In genomic region chr11:67502328-67502979, GRCh38 we compare ENCODE assay signal across 23 cellular contexts. TPM values are rescaled to one million over a fixed set of nuclear protein-coding genes. Genes with fewer than 3 reads are reported as not detected.
A peak's percentile ranks its signal among the peaks of the same experiment; 100 is the strongest.
DNase-seq lines count a peak whose midpoint lies in the region; ATAC-seq and TF ChIP-seq lines count a peak whose summit lies in the region.
"Had no signal": no experiment of that assay in that cellular context is flagged by ENCODE, and none has a peak within 500 bp of the region (broad histone marks: within the 10 kb centered on the region; RNA-seq: fewer than 3 reads in every experiment).

No MANE protein-coding gene starts in this region.

- H3K9me3 ChIP-seq in BLaER1: no peaks in the 10 kb centered on the region
- no peaks in the 10 kb centered on the region for H3K9me3 ChIP-seq in CD8-positive, alpha-beta memory T cell (ENCODE audit: low read length)
- no peaks in the 10 kb centered on the region for H3K9me3 ChIP-seq in naive thymus-derived CD4-positive, alpha-beta T cell (ENCODE audit: control insufficient read depth in 2 of 3, low read length in 3 of 3)
- H3K9me3 ChIP-seq: adrenal gland, gastroesophageal sphincter, uterus had no signal

- H3K9me3 Mint-ChIP-seq in CD8-positive, alpha-beta memory T cell: no peaks in the 10 kb centered on the region
- H3K9me3 Mint-ChIP-seq in activated naive CD4-positive, alpha-beta T cell treated with anti-CD3 and anti-CD28 coated beads, Interleukin-2, amount 50 U/mL, for 72 hours: no peaks in the 10 kb centered on the region
- H3K9me3 Mint-ChIP-seq in naive thymus-derived CD4-positive, alpha-beta T cell: peaks cover 0 to 3% (median 0%) of the 10 kb centered on the region in 11 donors

- peaks cover 8 to 71% (median 15%) of the 10 kb centered on the region in 3 donors for H3K36me3 Mint-ChIP-seq in CD8-positive, alpha-beta memory T cell
- peaks cover 21 to 22% of the 10 kb centered on the region in 2 donors for H3K36me3 Mint-ChIP-seq in activated naive CD4-positive, alpha-beta T cell treated with anti-CD3 and anti-CD28 coated beads, Interleukin-2, amount 50 U/mL, for 72 hours
- peaks cover 8 to 34% (median 11%) of the 10 kb centered on the region in 5 donors for H3K36me3 Mint-ChIP-seq in naive thymus-derived CD4-positive, alpha-beta T cell

- peaks cover 52% of the 10 kb centered on the region for H3K36me3 ChIP-seq in BLaER1
- peaks cover 18% of the 10 kb centered on the region for H3K36me3 ChIP-seq in CD8-positive, alpha-beta memory T cell (ENCODE audit: insufficient read depth, low read length)
- peaks cover 0 to 55% (median 6%) of the 10 kb centered on the region in 3 experiments for H3K36me3 ChIP-seq in naive thymus-derived CD4-positive, alpha-beta T cell (ENCODE audit: control insufficient read depth in 2 of 3, insufficient read depth in 3 of 3, low read length in 3 of 3)
- H3K36me3 ChIP-seq: uterus had no signal

- H3K4me1 Mint-ChIP-seq in CD8-positive, alpha-beta memory T cell: peaks cover 39 to 54% (median 40%) of the 10 kb centered on the region in 3 donors
- peaks cover 28 to 45% (median 43%) of the 10 kb centered on the region in 7 donors for H3K4me1 Mint-ChIP-seq in naive thymus-derived CD4-positive, alpha-beta T cell

- peaks cover 9% of the 10 kb centered on the region; the same call in 1 of the 2 replicates for H3K27me3 ChIP-seq in BLaER1
- no peaks in the 10 kb centered on the region for H3K27me3 ChIP-seq in CD8-positive, alpha-beta memory T cell (ENCODE audit: insufficient read depth, low read length, poor library complexity, severe bottlenecking)
- no peaks in the 10 kb centered on the region for H3K27me3 ChIP-seq in naive thymus-derived CD4-positive, alpha-beta T cell (ENCODE audit: control insufficient read depth in 2 of 2, insufficient read depth in 2 of 2, low read length in 2 of 2)
- H3K27me3 ChIP-seq: adrenal gland, uterus had no signal

- H3K4me3 Mint-ChIP-seq in CD8-positive, alpha-beta memory T cell: peak overlapping the region; percentile 64 to 91 (median 82)
- H3K4me3 Mint-ChIP-seq in naive thymus-derived CD4-positive, alpha-beta T cell: peak overlapping the region; percentile 48 to 95 (median 76)

- POLR2A ChIA-PET in CD8-positive, alpha-beta memory T cell (lab: Charles Lee): no interaction called here
- POLR2A ChIA-PET in naive thymus-derived CD4-positive, alpha-beta T cell (lab: Charles Lee): interaction anchor here (0.8 to 5.0 kb wide), 7 partner anchors 9 to 102 kb away, joined by 3 to 28 read pairs (median 3); partner anchors contain the start of genes AIP and PPP1CA
- POLR2A ChIA-PET in HEK293T (lab: Yijun Ruan, JAX): interaction anchor here (0.6 kb wide), 1 partner anchor 20 kb away, joined by 4 read pairs; the partner anchor contains the start of gene AIP

- no peak overlapping the region for H3K4me3 ChIP-seq in BLaER1
- H3K4me3 ChIP-seq in CD8-positive, alpha-beta memory T cell (ENCODE audit: low read length): no peak overlapping the region
- no peak overlapping the region for H3K4me3 ChIP-seq in naive thymus-derived CD4-positive, alpha-beta T cell (ENCODE audit: low read length)
- H3K4me3 ChIP-seq: adrenal gland, gastroesophageal sphincter, lung, smooth muscle cell, uterus had no signal

- no peak overlapping the region for H3K27ac ChIP-seq in BLaER1
- H3K27ac ChIP-seq in CD8-positive, alpha-beta memory T cell (ENCODE audit: low read depth, low read length): no peak overlapping the region
- H3K27ac ChIP-seq in naive thymus-derived CD4-positive, alpha-beta T cell (ENCODE audit: low read depth, low read length): no peak overlapping the region
- H3K27ac ChIP-seq: adrenal gland, epithelial cell of prostate, gastroesophageal sphincter, parathyroid adenoma, uterus had no signal

- peak in 1 of 5 donors; percentile 40 for DNase-seq in CD8-positive, alpha-beta memory T cell
- no peak for DNase-seq in activated naive CD4-positive, alpha-beta T cell treated with anti-CD3 and anti-CD28 coated beads, Interleukin-2, amount 50 U/mL, for 72 hours (ENCODE audit: low spot score in 2 of 2)
- DNase-seq in naive thymus-derived CD4-positive, alpha-beta T cell: no peak
- no peak for DNase-seq in HEK293T (ENCODE audit: extremely low spot score)
- DNase-seq: activated CD4-positive, alpha-beta T cell treated with anti-CD3 and anti-CD28 coated beads, Interleukin-2, amount 50 U/mL, for 48 hours; AML-193; DMS79; GOT3; NCI-H1092 treated with DMSO at 0.1 percent for 48 hours; NCI-H2171 treated with DMSO at 0.1 percent for 48 hours; uterus had no signal

- H3K4me1 ChIP-seq in BLaER1: peaks cover 57% of the 10 kb centered on the region
- peaks cover 33% of the 10 kb centered on the region for H3K4me1 ChIP-seq in CD8-positive, alpha-beta memory T cell (ENCODE audit: insufficient read depth, low read length)
- H3K4me1 ChIP-seq in naive thymus-derived CD4-positive, alpha-beta T cell (ENCODE audit: control insufficient read depth in 2 of 2, insufficient read depth in 2 of 2, low read length in 2 of 2): peaks cover 31 to 34% of the 10 kb centered on the region in 2 donors

- no peak overlapping the region for H3K9ac ChIP-seq in BLaER1
- H3K9ac ChIP-seq: parathyroid adenoma had no signal

- H3K27ac Mint-ChIP-seq in CD8-positive, alpha-beta memory T cell: peak overlapping the region; percentile 59 to 94 (median 86)
- H3K27ac Mint-ChIP-seq in activated naive CD4-positive, alpha-beta T cell treated with anti-CD3 and anti-CD28 coated beads, Interleukin-2, amount 50 U/mL, for 72 hours: peak overlapping the region; percentile 7 to 71
- peak overlapping the region in 7 of 9 donors; percentile 60 to 80 (median 72) for H3K27ac Mint-ChIP-seq in naive thymus-derived CD4-positive, alpha-beta T cell

- H4K20me1 ChIP-seq in BLaER1: peaks cover 48% of the 10 kb centered on the region

- intact Hi-C loops in naive thymus-derived CD4-positive, alpha-beta T cell (cut with micrococcal nuclease): no loop called here

- no peak for ATAC-seq in activated naive CD4-positive, alpha-beta T cell treated with anti-CD3 and anti-CD28 coated beads, Interleukin-2, amount 50 U/mL, for 72 hours
- ATAC-seq in naive thymus-derived CD4-positive, alpha-beta T cell: no peak
- no peak for ATAC-seq in HG02678 (IDR thresholded peaks at IDR 0.05; ENCODE audit: unreplicated experiment)
- no peak for ATAC-seq in GM18909 (IDR thresholded peaks at IDR 0.05; ENCODE audit: poor library complexity, unreplicated experiment)
- ATAC-seq in HG02973 (IDR thresholded peaks at IDR 0.05; ENCODE audit: unreplicated experiment): no peak
- ATAC-seq: gastroesophageal sphincter had no signal

- CTCF ChIA-PET in CD8-positive, alpha-beta memory T cell (lab: Charles Lee): interaction anchor here (0.8 to 1.1 kb wide), 2 partner anchors 11 to 101 kb away, joined by 3 read pairs; no protein-coding TSS in a partner anchor
- CTCF ChIA-PET in naive thymus-derived CD4-positive, alpha-beta T cell (lab: Charles Lee): interaction anchor here (0.5 to 1.0 kb wide), 2 partner anchors 110 to 111 kb away, joined by 3 read pairs; no protein-coding TSS in a partner anchor
- CTCF ChIA-PET in HEK293T (lab: Yijun Ruan, JAX): no interaction called here

- peak overlapping the region; percentile 94 for H3K4me2 ChIP-seq in BLaER1
- H3K4me2 ChIP-seq: smooth muscle cell had no signal

- H3K27me3 Mint-ChIP-seq in CD8-positive, alpha-beta memory T cell: peaks cover 0 to 1% of the 10 kb centered on the region in 2 donors
- no peaks in the 10 kb centered on the region for H3K27me3 Mint-ChIP-seq in naive thymus-derived CD4-positive, alpha-beta T cell

TF ChIP-seq in HEK293T, 16 proteins besides CTCF, POLR2A, EP300 and RAD21 (continues in another document):
- no peak for TF ChIP-seq L3MBTL2 (conservative IDR thresholded peaks at IDR 0.05)
- TF ChIP-seq PKNOX1 (IDR thresholded peaks at IDR 0.05): no peak
- no peak for TF ChIP-seq SP1 (IDR thresholded peaks at IDR 0.05)

RNA-seq across cellular contexts. Expression of gene PITPNM1, which starts 2.7 kb away (rescaled TPM):
- total RNA-seq in CD8-positive, alpha-beta memory T cell: 100 to 1,000 TPM in 1 of 2 experiments, 10 to 100 TPM in 1; 94.0 to 109 TPM
- 49.6 TPM for polyA plus RNA-seq in CD8-positive, alpha-beta memory T cell
- total RNA-seq in activated naive CD4-positive, alpha-beta T cell treated with anti-CD3 and anti-CD28 coated beads, Interleukin-2, amount 50 U/mL, for 72 hours: 100 to 1,000 TPM; 102 to 122 TPM
- total RNA-seq in naive thymus-derived CD4-positive, alpha-beta T cell: 100 to 1,000 TPM in 3 of 5 experiments, 10 to 100 TPM in 2; 78.9 to 133 (median 112) TPM
- polyA plus RNA-seq in naive thymus-derived CD4-positive, alpha-beta T cell: 10 to 100 TPM in 1 of 2 donors, 1 to 10 TPM in 1; 9.5 to 30.8 TPM

RNA-seq across cellular contexts. Expression of gene CDK2AP2, which starts 5.5 kb away (rescaled TPM):
- 10 to 100 TPM; 60.7 to 68.9 TPM for total RNA-seq in CD8-positive, alpha-beta memory T cell
- 173 TPM for polyA plus RNA-seq in CD8-positive, alpha-beta memory T cell
- 10 to 100 TPM; 72.4 to 85.2 TPM for total RNA-seq in activated naive CD4-positive, alpha-beta T cell treated with anti-CD3 and anti-CD28 coated beads, Interleukin-2, amount 50 U/mL, for 72 hours
- 100 to 1,000 TPM in 1 of 5 experiments, 10 to 100 TPM in 4; 31.0 to 168 (median 61.9) TPM for total RNA-seq in naive thymus-derived CD4-positive, alpha-beta T cell
- 10 to 100 TPM; 64.5 to 94.3 TPM for polyA plus RNA-seq in naive thymus-derived CD4-positive, alpha-beta T cell

RNA-seq across cellular contexts. Expression of gene AIP, which starts 19.6 kb away (rescaled TPM):
- 100 to 1,000 TPM; 160 to 171 TPM for total RNA-seq in CD8-positive, alpha-beta memory T cell
- 210 TPM for polyA plus RNA-seq in CD8-positive, alpha-beta memory T cell
- 100 to 1,000 TPM; 151 to 207 TPM for total RNA-seq in activated naive CD4-positive, alpha-beta T cell treated with anti-CD3 and anti-CD28 coated beads, Interleukin-2, amount 50 U/mL, for 72 hours
- total RNA-seq in naive thymus-derived CD4-positive, alpha-beta T cell: 100 to 1,000 TPM; 107 to 156 (median 137) TPM
- polyA plus RNA-seq in naive thymus-derived CD4-positive, alpha-beta T cell: 100 to 1,000 TPM; 137 to 205 TPM

RNA-seq across cellular contexts. Expression of gene CABP2, which starts 20.8 kb away (rescaled TPM):
- total RNA-seq in CD8-positive, alpha-beta memory T cell: not detected
- polyA plus RNA-seq in CD8-positive, alpha-beta memory T cell: not detected
- total RNA-seq in activated naive CD4-positive, alpha-beta T cell treated with anti-CD3 and anti-CD28 coated beads, Interleukin-2, amount 50 U/mL, for 72 hours: not detected
- not detected for total RNA-seq in naive thymus-derived CD4-positive, alpha-beta T cell
- not detected for polyA plus RNA-seq in naive thymus-derived CD4-positive, alpha-beta T cell
- total RNA-seq: adrenal gland; cerebellum; gastroesophageal sphincter; lung; smooth muscle cell; T-helper 1 cell treated with Interleukin-12 subunit alpha and Interleukin-12 subunit beta and Interleukin-4 antibody, amounts not matched to agents 30 ng/mL and 1 ng/mL, for 36 hours; uterus had no signal
- polyA plus RNA-seq: adrenal gland, lung, smooth muscle cell had no signal

RNA-seq across cellular contexts. Expression of gene TMEM134, which starts 33.4 kb away (rescaled TPM):
- total RNA-seq in CD8-positive, alpha-beta memory T cell: 10 to 100 TPM; 49.6 to 57.9 TPM
- polyA plus RNA-seq in CD8-positive, alpha-beta memory T cell: 152 TPM
- 10 to 100 TPM; 39.1 to 77.9 TPM for total RNA-seq in activated naive CD4-positive, alpha-beta T cell treated with anti-CD3 and anti-CD28 coated beads, Interleukin-2, amount 50 U/mL, for 72 hours
- 10 to 100 TPM; 52.4 to 94.6 (median 70.6) TPM for total RNA-seq in naive thymus-derived CD4-positive, alpha-beta T cell
- 100 to 1,000 TPM; 131 to 143 TPM for polyA plus RNA-seq in naive thymus-derived CD4-positive, alpha-beta T cell
